ENCODE assay signal across 1 cellular context in genomic region chr10:102241037-102241443, GRCh38.
TF ChIP-seq lines count a peak whose summit lies in the region.

No MANE protein-coding gene starts in this region.

TF ChIP-seq in SK-N-SH treated with all-trans-retinoic acid at 6 μM for 48 hours, 23 proteins besides CTCF, POLR2A, EP300 and RAD21 (continued from another document):
- TF ChIP-seq CREB5 (CRISPR knock-in tag; IDR thresholded peaks at IDR 0.05; ENCODE audit: low read depth) (no peak), SNAI2 (CRISPR knock-in tag; IDR thresholded peaks at IDR 0.05) (no peak), ZNF565 (CRISPR knock-in tag; conservative IDR thresholded peaks at IDR 0.05; ENCODE audit: low read depth) (no peak), BACH2 (CRISPR knock-in tag; IDR thresholded peaks at IDR 0.05; ENCODE audit: borderline replicate concordance) (no peak), TCF4 (CRISPR knock-in tag; IDR thresholded peaks at IDR 0.05; ENCODE audit: borderline replicate concordance) (no peak), TOX (CRISPR knock-in tag; IDR thresholded peaks at IDR 0.05; ENCODE audit: borderline replicate concordance) (no peak), ZFP30 (CRISPR knock-in tag; IDR thresholded peaks at IDR 0.05) (no peak), PATZ1 (CRISPR knock-in tag; IDR thresholded peaks at IDR 0.05; ENCODE audit: borderline replicate concordance) (no peak), ARNTL (CRISPR knock-in tag; IDR thresholded peaks at IDR 0.05; ENCODE audit: borderline replicate concordance, low read depth) (no peak)
TF ChIP-seq in SK-N-SH treated with all-trans-retinoic acid at 6 μM for 48 hours: peak in this region for 0.
